In genomic region chr6:105835373-105835772, GRCh38 we compare ENCODE assay signal across 9 cellular contexts.
A peak's percentile ranks its signal among the peaks of the same experiment; 100 is the strongest.
DNase-seq lines count a peak whose midpoint lies in the region; ATAC-seq and TF ChIP-seq lines count a peak whose summit lies in the region.
"Had no signal": no experiment of that assay in that cellular context is flagged by ENCODE, and none has a peak within 500 bp of the region (broad histone marks: within the 10 kb centered on the region; RNA-seq: fewer than 3 reads in every experiment).

No MANE protein-coding gene starts in this region.

- H3K27me3 ChIP-seq in stomach = no peaks in the 10 kb centered on the region

- no peak overlapping the region for H3K27ac ChIP-seq in VCaP
- H3K27ac ChIP-seq in stomach = no peak overlapping the region

- DNase-seq in COR-L47 (lab: John Stamatoyannopoulos, UW) = peak; percentile 7
- no peak for DNase-seq in HFF-Myc (ENCODE audit: extremely low read depth, low read depth)
- peak; percentile 87 for DNase-seq in islet precursor cell
- DNase-seq in KG1 (lab: John Stamatoyannopoulos, UW) = no peak
- no peak for DNase-seq in activated CD8-positive, alpha-beta memory T cell treated with anti-CD3 and anti-CD28 coated beads, Interleukin-2, amount 50 U/mL, for 48 hours
- no peak for DNase-seq in stomach
- DNase-seq: effector memory CD4-positive, alpha-beta T cell had no signal

- TF ChIP-seq CTCF in HFF-Myc (IDR thresholded peaks at IDR 0.05; ENCODE audit: low read depth, low read length, missing control alignments) (peak; percentile 48), VCaP (conservative IDR thresholded peaks at IDR 0.05) (peak; percentile 42), stomach (IDR thresholded peaks at IDR 0.05) (peak in 1 of 7 experiments; percentile 13)

- no peaks in the 10 kb centered on the region for H3K9me3 ChIP-seq in stomach

- no peak for ATAC-seq in HG02759 (IDR thresholded peaks at IDR 0.05; ENCODE audit: unreplicated experiment)

- intact Hi-C loops in stomach (cut with DNase I; ENCODE audit: low total_unique reads) = no loop called here

- H3K4me1 ChIP-seq in stomach = no peaks in the 10 kb centered on the region

- WGBS in stomach, 5 donors = 48 to 61% (median 55%) methylated on average over 6 of the region's 6 CpGs

- H3K4me3 ChIP-seq in HFF-Myc (replicated peaks; ENCODE audit: low read depth, low read length) (no peak overlapping the region), stomach (no peak overlapping the region)

- no peak for TF ChIP-seq EP300 in stomach (IDR thresholded peaks at IDR 0.05)

- no peak for TF ChIP-seq POLR2A in stomach (IDR thresholded peaks at IDR 0.05)

- no peaks in the 10 kb centered on the region for H3K36me3 ChIP-seq in stomach

Comparison
In these comparisons a context has a peak if more than half of its experiments do, and no peak if none do; other contexts are left out.
1. DNase-seq: peak in COR-L47 (single experiment) and islet precursor cell (single experiment); none in HFF-Myc (single experiment), KG1 (single experiment), activated CD8-positive, alpha-beta memory T cell treated with anti-CD3 and anti-CD28 coated beads, Interleukin-2, amount 50 U/mL, for 48 hours (single experiment) and stomach (single experiment).